ENCODE assay signal across 1 cellular context in genomic region chr22:47495102-47495501, GRCh38.
TF ChIP-seq lines count a peak whose summit lies in the region.

No MANE protein-coding gene starts in this region.

TF ChIP-seq in GM23338, 12 proteins besides CTCF, POLR2A, EP300 and RAD21 (continued from another document):
- no peak for TF ChIP-seq REST (IDR thresholded peaks at IDR 0.05; ENCODE audit: unreplicated experiment)
- no peak for TF ChIP-seq POLR2AphosphoS5 (IDR thresholded peaks at IDR 0.05; ENCODE audit: low read depth)
